Comparison of ENCODE assay signal across 15 cellular contexts in the genomic region with DNA sequence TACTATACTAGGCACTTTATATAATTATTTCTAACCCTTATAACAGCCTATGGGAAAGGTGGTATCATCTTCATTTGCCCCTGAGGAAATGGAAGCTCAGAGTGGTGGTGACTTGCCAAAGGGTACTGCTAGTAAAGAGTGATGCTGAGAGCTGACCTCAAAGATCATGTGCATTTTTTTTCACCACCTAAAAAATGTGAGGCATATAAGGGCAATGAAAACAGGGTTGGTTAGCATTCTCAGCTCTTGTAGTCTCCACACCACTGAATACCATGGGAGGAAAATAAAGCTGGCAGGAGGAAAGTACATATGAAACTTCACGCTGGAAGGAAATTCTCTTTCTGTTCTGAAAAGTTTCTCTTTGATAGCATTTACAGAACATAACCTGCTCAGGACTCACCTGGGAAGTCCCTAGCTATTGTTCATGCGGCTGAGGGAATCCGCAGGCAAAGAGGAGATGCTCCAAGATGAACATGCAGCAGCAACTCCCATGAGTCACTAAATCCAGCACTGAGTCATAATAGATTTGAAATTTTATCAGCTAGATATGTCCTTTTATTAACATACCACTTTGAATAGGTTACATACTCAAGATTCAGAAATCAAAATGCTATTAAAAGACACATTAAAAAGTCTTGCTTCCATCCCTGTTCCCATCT. TPM values are rescaled to one million over a fixed set of nuclear protein-coding genes. Genes with fewer than 3 reads are reported as not detected.
A peak's percentile ranks its signal among the peaks of the same experiment; 100 is the strongest.
DNase-seq lines count a peak whose midpoint lies in the region; ATAC-seq, FAIRE-seq and TF ChIP-seq lines count a peak whose summit lies in the region.
"Had no signal": no experiment of that assay in that cellular context is flagged by ENCODE, and none has a peak within 500 bp of the region (broad histone marks: within the 10 kb centered on the region; RNA-seq: fewer than 3 reads in every experiment).

No MANE protein-coding gene starts in this region.

- H3K36me3 Mint-ChIP-seq in astrocyte (ENCODE audit: low read depth, unreplicated experiment) = peaks cover 5% of the 10 kb centered on the region
- H3K36me3 Mint-ChIP-seq: activated CD8-positive, alpha-beta memory T cell treated with anti-CD3 and anti-CD28 coated beads, Interleukin-2, amount 10 ng/mL, durations not matched to agents 7 days and 5 days had no signal

- TF ChIP-seq POLR2A in A549 (IDR thresholded peaks at IDR 0.05; ENCODE audit: low read length) = no peak

- H3K27ac ChIP-seq in A549 (no peak overlapping the region), astrocyte (ENCODE audit: low read depth, low read length) (no peak overlapping the region)
- H3K27ac ChIP-seq: SK-N-MC, WERI-Rb-1 had no signal

- 47% methylated on average over 3 of the region's 3 CpGs for WGBS in A549 (ENCODE audit: missing lambda C conversion rate)

- no peak for TF ChIP-seq EP300 in A549 (IDR thresholded peaks at IDR 0.05)

- CTCF ChIA-PET in A549 (lab: Yijun Ruan, JAX) = interaction anchor here (1.1 to 3.8 kb wide), 4 partner anchors 10 to 298 kb away, joined by 3 to 15 read pairs (median 8); partner anchors contain the start of gene CEP70

- H3K4me3 ChIP-seq in A549 (no peak overlapping the region), astrocyte (ENCODE audit: insufficient read depth, low read depth, low read length) (no peak overlapping the region), foreskin fibroblast (ENCODE audit: low read depth in 1 of 2, low read length in 2 of 2) (no peak overlapping the region), MG63 (no peak overlapping the region)
- H3K4me3 ChIP-seq: SK-N-MC had no signal

- no peaks in the 10 kb centered on the region for H3K4me1 Mint-ChIP-seq in astrocyte (ENCODE audit: low read depth, unreplicated experiment)

- peaks cover 2% of the 10 kb centered on the region for H3K9me3 Mint-ChIP-seq in astrocyte (ENCODE audit: unreplicated experiment)

- no peak overlapping the region for H2AFZ ChIP-seq in astrocyte (ENCODE audit: low read depth, low read length)

- H3K79me2 ChIP-seq in astrocyte (ENCODE audit: insufficient read depth, low read length) = no peaks in the 10 kb centered on the region

- H3K27me3 ChIP-seq in astrocyte (ENCODE audit: insufficient read depth, low read length) = no peaks in the 10 kb centered on the region
- no peaks in the 10 kb centered on the region for H3K27me3 ChIP-seq in MG63

- no peaks in the 10 kb centered on the region for H3K27me3 Mint-ChIP-seq in astrocyte (ENCODE audit: low read depth, unreplicated experiment)
- H3K27me3 Mint-ChIP-seq: activated CD8-positive, alpha-beta memory T cell treated with anti-CD3 and anti-CD28 coated beads, Interleukin-2, amount 10 ng/mL, durations not matched to agents 7 days and 5 days; activated naive CD8-positive, alpha-beta T cell had no signal

- H3K4me1 ChIP-seq in A549 (peaks cover 10% of the 10 kb centered on the region; the same call in 2 of the 3 replicates), astrocyte (ENCODE audit: insufficient read depth, low read length) (peaks cover 3% of the 10 kb centered on the region)
- H3K4me1 ChIP-seq: Caco-2 had no signal

- H3K9me3 ChIP-seq in A549 (no peaks in the 10 kb centered on the region), astrocyte (ENCODE audit: insufficient read depth, low read depth, low read length) (no peaks in the 10 kb centered on the region), MG63 (no peaks in the 10 kb centered on the region)
- H3K9me3 ChIP-seq: Caco-2 had no signal

- no peak for FAIRE-seq in A549 (lab: Jason Lieb, UNC)
- FAIRE-seq in astrocyte (lab: Jason Lieb, UNC) = peak; percentile 59
- FAIRE-seq: colon had no signal

- TF ChIP-seq RAD21 in A549 (conservative IDR thresholded peaks at IDR 0.05 in 1 of 2, IDR thresholded peaks at IDR 0.05 in 1 of 2) = no peak

- H3K4me2 ChIP-seq in A549 = 0 out of 3 replicates have a peak overlapping the region, but pooled peaks have one; percentile 8
- no peak overlapping the region for H3K4me2 ChIP-seq in astrocyte (ENCODE audit: low read length)

- H4K20me1 ChIP-seq in astrocyte (ENCODE audit: insufficient read depth, low read length) = no peaks in the 10 kb centered on the region

- H3K27ac Mint-ChIP-seq in astrocyte (ENCODE audit: unreplicated experiment) = no peak overlapping the region
- H3K27ac Mint-ChIP-seq: activated CD8-positive, alpha-beta memory T cell treated with anti-CD3 and anti-CD28 coated beads, Interleukin-2, amount 10 ng/mL, durations not matched to agents 7 days and 5 days; activated naive CD8-positive, alpha-beta T cell had no signal

- no peak overlapping the region for H3K9ac ChIP-seq in astrocyte (ENCODE audit: low read length)

- no peak for TF ChIP-seq CTCF in A549 (IDR thresholded peaks at IDR 0.05)
- TF ChIP-seq CTCF in astrocyte (IDR thresholded peaks at IDR 0.05; ENCODE audit: insufficient read depth, low read depth, low read length) = no peak
- TF ChIP-seq CTCF in foreskin fibroblast (IDR thresholded peaks at IDR 0.05; ENCODE audit: low read depth, low read length) = no peak

- DNase-seq in A549 (ENCODE audit: low read depth in 1 of 2, low spot score in 1 of 2) = no peak
- peak; percentile 55 for DNase-seq in HT1080 (ENCODE audit: low read depth)
- DNase-seq in astrocyte (ENCODE audit: low read depth) = peak; percentile 59
- peak; percentile 36 to 75 for DNase-seq in foreskin fibroblast
- no peak for DNase-seq in MG63
- no peak for DNase-seq in NCI-H146 (lab: John Stamatoyannopoulos, UW)
- DNase-seq: activated CD8-positive, alpha-beta memory T cell treated with anti-CD3 and anti-CD28 coated beads, Interleukin-2, amount 10 ng/mL, durations not matched to agents 7 days and 5 days; Caco-2; NK-92 treated with Interleukin-12 subunit alpha and Interleukin-12 subunit beta, amount 100 ng/mL, for 24 hours; WERI-Rb-1 had no signal

- ATAC-seq in A549 = peak; percentile 47 to 59; a peak in 2 of 6 replicates
- no peak for ATAC-seq in GM19467 (IDR thresholded peaks at IDR 0.05; ENCODE audit: unreplicated experiment)
- no peak for ATAC-seq in HG03097 (IDR thresholded peaks at IDR 0.05; ENCODE audit: low FRiP score, unreplicated experiment)
- ATAC-seq: activated CD8-positive, alpha-beta memory T cell treated with anti-CD3 and anti-CD28 coated beads, Interleukin-2, amount 10 ng/mL, durations not matched to agents 7 days and 5 days had no signal

- H3K4me3 Mint-ChIP-seq in astrocyte (ENCODE audit: unreplicated experiment) = no peak overlapping the region
- H3K4me3 Mint-ChIP-seq: activated CD8-positive, alpha-beta memory T cell treated with anti-CD3 and anti-CD28 coated beads, Interleukin-2, amount 10 ng/mL, durations not matched to agents 7 days and 5 days; activated naive CD8-positive, alpha-beta T cell had no signal

- POLR2A ChIA-PET in A549 (lab: Yijun Ruan, JAX) = interaction anchor here (1.1 kb wide), 1 partner anchor 17 kb away, joined by 4 read pairs; the partner anchor contains the start of gene FAIM

- H3K36me3 ChIP-seq in astrocyte (ENCODE audit: insufficient read depth, low read length) (no peaks in the 10 kb centered on the region), MG63 (no peaks in the 10 kb centered on the region)

TF ChIP-seq in A549, 52 proteins besides CTCF, POLR2A, EP300 and RAD21:
- TF ChIP-seq FOSL2 (IDR thresholded peaks at IDR 0.05) (no peak), FOSL2 (CRISPR knock-in tag; IDR thresholded peaks at IDR 0.05) (peak; percentile 47; the same call in 1 of the 2 replicates), HOXB13 (CRISPR knock-in tag; IDR thresholded peaks at IDR 0.05; ENCODE audit: low read depth) (no peak), RARB (CRISPR knock-in tag; IDR thresholded peaks at IDR 0.05) (no peak)
- TF ChIP-seq, protein P1, sequence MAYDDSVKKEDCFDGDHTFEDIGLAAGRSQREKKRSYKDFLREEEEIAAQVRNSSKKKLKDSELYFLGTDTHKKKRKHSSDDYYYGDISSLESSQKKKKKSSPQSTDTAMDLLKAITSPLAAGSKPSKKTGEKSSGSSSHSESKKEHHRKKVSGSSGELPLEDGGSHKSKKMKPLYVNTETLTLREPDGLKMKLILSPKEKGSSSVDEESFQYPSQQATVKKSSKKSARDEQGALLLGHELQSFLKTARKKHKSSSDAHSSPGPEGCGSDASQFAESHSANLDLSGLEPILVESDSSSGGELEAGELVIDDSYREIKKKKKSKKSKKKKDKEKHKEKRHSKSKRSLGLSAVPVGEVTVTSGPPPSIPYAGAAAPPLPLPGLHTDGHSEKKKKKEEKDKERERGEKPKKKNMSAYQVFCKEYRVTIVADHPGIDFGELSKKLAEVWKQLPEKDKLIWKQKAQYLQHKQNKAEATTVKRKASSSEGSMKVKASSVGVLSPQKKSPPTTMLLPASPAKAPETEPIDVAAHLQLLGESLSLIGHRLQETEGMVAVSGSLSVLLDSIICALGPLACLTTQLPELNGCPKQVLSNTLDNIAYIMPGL (CRISPR knock-in tag; IDR thresholded peaks at IDR 0.05; ENCODE audit: borderline replicate concordance) = no peak

RNA-seq across cellular contexts. Expression of gene FAIM, which starts 17.3 kb away (rescaled TPM):
- polyA plus RNA-seq in A549 (2011; rRNA removed) = 7.3 and 13.7 TPM in 2 replicates
- polyA plus RNA-seq in A549 (2012; cell fraction: cytosol; rRNA removed) = 4.0 and 5.0 TPM in 2 replicates
- 1.1 and 1.8 TPM in 2 replicates for polyA plus RNA-seq in A549 (2012; cell fraction: nucleus; rRNA removed)
- polyA plus RNA-seq in A549 (2017; fragmentation: RNase III; extraction: RNeasy Plus Mini Kit Qiagen cat#74134 plus additional on column Dnase treatment) = 18.7 to 20.9 TPM (median 20.8 TPM) in 3 replicates
- 0.83 and 1.5 TPM in 2 replicates for polyA minus RNA-seq in A549 (2011; rRNA and poly(A)+ RNA removed)
- total RNA-seq in HT1080 (2014; rRNA removed; shearing (Covaris generic)) = 10.6 and 11.9 TPM in 2 replicates
- polyA plus RNA-seq in HT1080 (2015; cell fraction: cytosol; rRNA removed) = 9.0 and 12.7 TPM in 2 replicates
- polyA plus RNA-seq in HT1080 (2015; cell fraction: nucleus; rRNA removed) = 3.0 and 4.0 TPM in 2 replicates
- total RNA-seq in astrocyte = 6.6 and 8.3 TPM in 2 replicates
- total RNA-seq in MG63 (2014; rRNA removed; shearing (Covaris generic); ENCODE audit: low replicate concordance) = 38.3 and 51.8 TPM in 2 replicates

RNA-seq across cellular contexts. Expression of gene CEP70, which starts 31.8 kb away (rescaled TPM):
- 9.4 and 17.1 TPM in 2 replicates for polyA plus RNA-seq in A549 (2011; rRNA removed)
- polyA plus RNA-seq in A549 (2012; cell fraction: cytosol; rRNA removed) = 1.9 and 2.4 TPM in 2 replicates
- polyA plus RNA-seq in A549 (2012; cell fraction: nucleus; rRNA removed) = 0.77 and 1.1 TPM in 2 replicates
- 15.7 to 17.4 TPM (median 16.5 TPM) in 3 replicates for polyA plus RNA-seq in A549 (2017; fragmentation: RNase III; extraction: RNeasy Plus Mini Kit Qiagen cat#74134 plus additional on column Dnase treatment)
- 7.8 and 10.6 TPM in 2 replicates for polyA minus RNA-seq in A549 (2011; rRNA and poly(A)+ RNA removed)
- total RNA-seq in HT1080 (2014; rRNA removed; shearing (Covaris generic)) = 9.0 and 13.6 TPM in 2 replicates
- polyA plus RNA-seq in HT1080 (2015; cell fraction: cytosol; rRNA removed) = 18.1 and 23.7 TPM in 2 replicates
- 18.3 and 22.0 TPM in 2 replicates for polyA plus RNA-seq in HT1080 (2015; cell fraction: nucleus; rRNA removed)
- 6.5 and 9.0 TPM in 2 replicates for total RNA-seq in astrocyte
- total RNA-seq in MG63 (2014; rRNA removed; shearing (Covaris generic); ENCODE audit: low replicate concordance) = 2.9 and 7.0 TPM in 2 replicates

Comparison
In these comparisons a context has a peak if more than half of its experiments do, and no peak if none do; other contexts are left out.
1. ATAC-seq: peak in A549 (2 of 2); none in GM19467 (single experiment) and HG03097 (single experiment).
2. DNase-seq: peak in HT1080 (single experiment), astrocyte (single experiment) and foreskin fibroblast (2 of 2); none in A549 (0 of 2), MG63 (single experiment) and NCI-H146 (single experiment).